ENCODE assay signal across 8 cellular contexts in genomic region chr5:64767959-64768357, GRCh38. TPM values are rescaled to one million over a fixed set of nuclear protein-coding genes. Genes with fewer than 3 reads are reported as not detected.
DNase-seq lines count a peak whose midpoint lies in the region; ATAC-seq, FAIRE-seq and TF ChIP-seq lines count a peak whose summit lies in the region.

No MANE protein-coding gene starts in this region.

- DNase-seq in NCI-H82 treated with DMSO at 0.1 percent for 48 hours (lab: John Stamatoyannopoulos, UW; ENCODE audit: unreplicated experiment), result peak; percentile 4
- peak; percentile 1 for DNase-seq in brain pericyte (ENCODE audit: low read depth, low spot score)
- peak in 1 of 2 donors; percentile 37 for DNase-seq in left colon
- DNase-seq in stimulated activated naive CD8-positive, alpha-beta T cell treated with anti-CD3 and anti-CD28 coated beads, Interleukin-15, Interleukin-2, amounts not matched to agents 100 U/mL and 50 U/mL, for 24 hours, result peak; percentile 22
- DNase-seq in RCC 7860 (ENCODE audit: low spot score), result no peak

- peak overlapping the region; percentile 86 for H3K27ac ChIP-seq in HEK293 (ENCODE audit: extremely low read depth, low read depth, low read length)

- peaks cover 7% of the 10 kb centered on the region for H3K4me1 ChIP-seq in HEK293 (ENCODE audit: control insufficient read depth, insufficient read depth, low read length)

- CTCF ChIA-PET in HEK293 (lab: Yijun Ruan, JAX), result interaction anchor here (1.1 to 1.7 kb wide), 2 partner anchors 16 to 134 kb away, joined by 3 to 8 read pairs; no protein-coding TSS in a partner anchor

- intact Hi-C loops in left colon (cut with DNase I, micrococcal nuclease), result no loop called here

- ATAC-seq in left colon, result peak; percentile 31
- ATAC-seq in stimulated activated naive CD8-positive, alpha-beta T cell treated with anti-CD3 and anti-CD28 coated beads, Interleukin-15, Interleukin-2, amounts not matched to agents 100 U/mL and 50 U/mL, for 24 hours, result no peak
- ATAC-seq in HG03457 (IDR thresholded peaks at IDR 0.05; ENCODE audit: unreplicated experiment), result no peak

- POLR2A ChIA-PET in HEK293 (lab: Yijun Ruan, JAX), result interaction anchor here (1.6 kb wide), 1 partner anchor 11 kb away, joined by 3 read pairs; no protein-coding TSS in a partner anchor

- H3K4me3 ChIP-seq in GM12875 (ENCODE audit: low read depth, low read length), result peak overlapping the region; percentile 67
- H3K4me3 ChIP-seq in HEK293 (ENCODE audit: low read depth, low read length), result peak overlapping the region; percentile 91

- TF ChIP-seq CTCF in GM12875 (IDR thresholded peaks at IDR 0.05; ENCODE audit: borderline replicate concordance, insufficient read depth, low read depth, low read length) (no peak), HEK293 (tag by site-specific recombination; IDR thresholded peaks at IDR 0.05) (no peak)

- no peaks in the 10 kb centered on the region for H3K9me3 ChIP-seq in HEK293 (ENCODE audit: control insufficient read depth, insufficient read depth, low read depth, low read length)

- no peak for FAIRE-seq in RCC 7860 (lab: Jason Lieb, UNC)

- H3K36me3 ChIP-seq in HEK293 (ENCODE audit: control insufficient read depth in 2 of 2, insufficient read depth in 1 of 2, low read length in 2 of 2), result peaks cover 0 to 33% of the 10 kb centered on the region in 2 experiments; a peak in 2 of 3 replicates

TF ChIP-seq in HEK293, 187 proteins besides CTCF, POLR2A, EP300 and RAD21:
- TF ChIP-seq ZBTB17 (tag by site-specific recombination; IDR thresholded peaks at IDR 0.05) (no peak), ZNF335 (tag by site-specific recombination; conservative IDR thresholded peaks at IDR 0.05) (peak; percentile 33)

RNA-seq across cellular contexts. Expression of gene SREK1IP1, which starts 0.5 kb away (rescaled TPM):
- 10 to 100 TPM; 13.7 to 25.2 TPM for total RNA-seq in left colon

RNA-seq across cellular contexts. Expression of gene CWC27, which starts 0.8 kb away (rescaled TPM):
- total RNA-seq in left colon, result 10 to 100 TPM; 13.5 to 14.0 TPM
